ENCODE assay signal across 7 cellular contexts in the genomic region with DNA sequence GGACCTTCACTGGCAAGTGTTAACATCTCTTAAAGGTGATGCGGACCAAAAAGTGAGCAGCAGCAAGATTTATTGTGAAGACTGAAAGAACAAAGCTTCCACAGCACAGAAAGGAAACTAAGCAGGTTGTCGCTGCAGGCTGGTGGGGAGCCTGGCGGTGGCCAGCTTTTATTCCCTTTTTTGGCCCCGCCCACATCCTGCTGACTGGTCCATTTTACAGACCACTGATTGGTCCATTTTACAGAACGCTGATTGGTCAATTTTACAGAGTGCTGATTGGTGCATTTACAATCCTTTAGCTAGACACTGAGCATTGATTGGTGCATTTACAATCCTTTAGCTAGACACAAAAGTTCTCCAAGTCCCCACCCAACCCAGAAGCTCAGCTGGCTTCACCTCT. TPM values are rescaled to one million over a fixed set of nuclear protein-coding genes. Genes with fewer than 3 reads are reported as not detected.
A peak's percentile ranks its signal among the peaks of the same experiment; 100 is the strongest.
DNase-seq lines count a peak whose midpoint lies in the region; ATAC-seq and TF ChIP-seq lines count a peak whose summit lies in the region.
"Not testable (repeated sequence)": the region's sequence is repeated elsewhere in the genome, so short reads cannot be mapped to it uniquely, and the experiment has no call there.

No MANE protein-coding gene starts in this region.

- not testable (repeated sequence) for H3K27ac Mint-ChIP-seq in activated CD4-positive, alpha-beta memory T cell treated with anti-CD3 and anti-CD28 coated beads for 36 hours; activated CD8-positive, alpha-beta memory T cell treated with anti-CD3 and anti-CD28 coated beads, Interleukin-2, amount 10 ng/mL, durations not matched to agents 7 days and 5 days; activated naive CD8-positive, alpha-beta T cell treated with anti-CD3 and anti-CD28 coated beads for 36 hours; type B pancreatic cell

- peaks cover 44% of the 10 kb centered on the region for H3K36me3 Mint-ChIP-seq in activated CD4-positive, alpha-beta memory T cell treated with anti-CD3 and anti-CD28 coated beads for 36 hours
- H3K36me3 Mint-ChIP-seq in activated CD8-positive, alpha-beta memory T cell treated with anti-CD3 and anti-CD28 coated beads, Interleukin-2, amount 10 ng/mL, durations not matched to agents 7 days and 5 days: peaks cover 63% of the 10 kb centered on the region
- H3K36me3 Mint-ChIP-seq in activated naive CD8-positive, alpha-beta T cell treated with anti-CD3 and anti-CD28 coated beads for 36 hours: peaks cover 54% of the 10 kb centered on the region
- H3K36me3 Mint-ChIP-seq in type B pancreatic cell: peaks cover 31% of the 10 kb centered on the region

- H3K27me3 ChIP-seq in Karpas-422 (ENCODE audit: low read length): not testable (repeated sequence)

- H3K9ac ChIP-seq in Karpas-422 (ENCODE audit: low read length): not testable (repeated sequence)

- H4K20me1 ChIP-seq in Karpas-422 (ENCODE audit: insufficient read depth, low read depth, low read length): not testable (repeated sequence)

- H3K4me2 ChIP-seq in Karpas-422 (ENCODE audit: low read depth, low read length, poor library complexity, severe bottlenecking): not testable (repeated sequence)

- not testable (repeated sequence) for H3K4me3 Mint-ChIP-seq in activated CD4-positive, alpha-beta memory T cell treated with anti-CD3 and anti-CD28 coated beads for 36 hours; activated CD8-positive, alpha-beta memory T cell treated with anti-CD3 and anti-CD28 coated beads, Interleukin-2, amount 10 ng/mL, durations not matched to agents 7 days and 5 days; activated naive CD8-positive, alpha-beta T cell treated with anti-CD3 and anti-CD28 coated beads for 36 hours; type B pancreatic cell

- not testable (repeated sequence) for H3K27me3 Mint-ChIP-seq in activated CD4-positive, alpha-beta memory T cell treated with anti-CD3 and anti-CD28 coated beads for 36 hours; activated CD8-positive, alpha-beta memory T cell treated with anti-CD3 and anti-CD28 coated beads, Interleukin-2, amount 10 ng/mL, durations not matched to agents 7 days and 5 days; activated naive CD8-positive, alpha-beta T cell treated with anti-CD3 and anti-CD28 coated beads for 36 hours; type B pancreatic cell

- TF ChIP-seq CTCF in type B pancreatic cell (conservative IDR thresholded peaks at IDR 0.05): not testable (repeated sequence)

- not testable (repeated sequence) for H3K27ac ChIP-seq in Karpas-422 (ENCODE audit: low read length)

- H3K9me3 ChIP-seq in Karpas-422 (ENCODE audit: low read length): peaks cover 22% of the 10 kb centered on the region

- not testable (repeated sequence) for ATAC-seq in activated CD8-positive, alpha-beta memory T cell treated with anti-CD3 and anti-CD28 coated beads, Interleukin-2, amount 10 ng/mL, durations not matched to agents 7 days and 5 days; left lobe of liver; sciatic nerve

- not testable (repeated sequence) for H3K4me3 ChIP-seq in Karpas-422 (ENCODE audit: low read length)

- H3K79me2 ChIP-seq in Karpas-422 (ENCODE audit: low read length): peaks cover 12% of the 10 kb centered on the region; the same call in 1 of the 2 replicates

- CTCF ChIA-PET in activated CD4-positive, alpha-beta memory T cell treated with anti-CD3 and anti-CD28 coated beads for 36 hours (lab: Charles Lee): interaction anchor here (0.6 to 1.0 kb wide), 2 partner anchors 35 to 47 kb away, joined by 3 read pairs; no protein-coding TSS in a partner anchor
- CTCF ChIA-PET in activated CD8-positive, alpha-beta memory T cell treated with anti-CD3 and anti-CD28 coated beads, Interleukin-2, amount 10 ng/mL, durations not matched to agents 7 days and 5 days (lab: Charles Lee): not testable (repeated sequence)

- H3K4me1 Mint-ChIP-seq in activated CD4-positive, alpha-beta memory T cell treated with anti-CD3 and anti-CD28 coated beads for 36 hours (ENCODE audit: low read depth); activated CD8-positive, alpha-beta memory T cell treated with anti-CD3 and anti-CD28 coated beads, Interleukin-2, amount 10 ng/mL, durations not matched to agents 7 days and 5 days; activated naive CD8-positive, alpha-beta T cell treated with anti-CD3 and anti-CD28 coated beads for 36 hours; type B pancreatic cell (ENCODE audit: unreplicated experiment): not testable (repeated sequence)

- DNase-seq in Karpas-422: peak; percentile 58
- peak; percentile 12 for DNase-seq in activated CD4-positive, alpha-beta memory T cell treated with anti-CD3 and anti-CD28 coated beads for 36 hours
- peak; percentile 31 for DNase-seq in activated CD8-positive, alpha-beta memory T cell treated with anti-CD3 and anti-CD28 coated beads, Interleukin-2, amount 10 ng/mL, durations not matched to agents 7 days and 5 days
- DNase-seq in activated naive CD8-positive, alpha-beta T cell treated with anti-CD3 and anti-CD28 coated beads for 36 hours: peak; percentile 16
- DNase-seq in left lobe of liver (ENCODE audit: low spot score): peak; percentile 8
- peak; percentile 10 for DNase-seq in sciatic nerve (ENCODE audit: low spot score)
- peak; percentile 22 for DNase-seq in type B pancreatic cell (ENCODE audit: extremely low spot score, unreplicated experiment)

- not testable (repeated sequence) for H3K4me1 ChIP-seq in Karpas-422 (ENCODE audit: low read length)

- intact Hi-C loops in activated CD4-positive, alpha-beta memory T cell treated with anti-CD3 and anti-CD28 coated beads for 36 hours (cut with micrococcal nuclease); sciatic nerve (cut with DNase I): not testable (repeated sequence)

- H3K36me3 ChIP-seq in Karpas-422 (ENCODE audit: insufficient read depth, low read length): peaks cover 57% of the 10 kb centered on the region

- POLR2A ChIA-PET in activated CD4-positive, alpha-beta memory T cell treated with anti-CD3 and anti-CD28 coated beads for 36 hours (lab: Charles Lee): not testable (repeated sequence)

- not testable (repeated sequence) for H2AFZ ChIP-seq in Karpas-422 (ENCODE audit: low read length)

- H3K9me2 ChIP-seq in Karpas-422 (replicated peaks; ENCODE audit: insufficient read depth, low read length): not testable (repeated sequence)

- peaks cover 18% of the 10 kb centered on the region for H3K9me3 Mint-ChIP-seq in activated CD4-positive, alpha-beta memory T cell treated with anti-CD3 and anti-CD28 coated beads for 36 hours
- peaks cover 25% of the 10 kb centered on the region for H3K9me3 Mint-ChIP-seq in activated CD8-positive, alpha-beta memory T cell treated with anti-CD3 and anti-CD28 coated beads, Interleukin-2, amount 10 ng/mL, durations not matched to agents 7 days and 5 days (ENCODE audit: low read depth)
- H3K9me3 Mint-ChIP-seq in activated naive CD8-positive, alpha-beta T cell treated with anti-CD3 and anti-CD28 coated beads for 36 hours: peaks cover 21% of the 10 kb centered on the region
- H3K9me3 Mint-ChIP-seq in type B pancreatic cell: not testable (repeated sequence)

RNA-seq across cellular contexts. Expression of a gene that starts 35.9 kb away (rescaled TPM):
- 25.7 and 30.8 TPM in 2 replicates for total RNA-seq in Karpas-422 (2014; rRNA removed; shearing (Covaris generic); ENCODE audit: low replicate concordance)
- total RNA-seq in activated CD4-positive, alpha-beta memory T cell treated with anti-CD3 and anti-CD28 coated beads for 36 hours: 10 to 100 TPM; 18.4 to 19.1 TPM
- 10 to 100 TPM; 21.3 to 33.5 TPM for total RNA-seq in activated CD8-positive, alpha-beta memory T cell treated with anti-CD3 and anti-CD28 coated beads, Interleukin-2, amount 10 ng/mL, durations not matched to agents 7 days and 5 days
- 10 to 100 TPM; 13.3 to 15.9 TPM for total RNA-seq in activated naive CD8-positive, alpha-beta T cell treated with anti-CD3 and anti-CD28 coated beads for 36 hours
- 13.1 TPM for total RNA-seq in left lobe of liver
- 30.7 TPM for total RNA-seq in sciatic nerve
- total RNA-seq in type B pancreatic cell (ENCODE audit: low replicate concordance): 13.4 and 16.8 TPM in 2 replicates

RNA-seq across cellular contexts. Expression of a gene that starts 38.3 kb away (rescaled TPM):
- total RNA-seq in Karpas-422 (2014; rRNA removed; shearing (Covaris generic); ENCODE audit: low replicate concordance): 8.1 and 9.3 TPM in 2 replicates
- 1 to 10 TPM; 4.1 to 4.2 TPM for total RNA-seq in activated CD4-positive, alpha-beta memory T cell treated with anti-CD3 and anti-CD28 coated beads for 36 hours
- 10 to 100 TPM; 10.0 to 10.1 TPM for total RNA-seq in activated CD8-positive, alpha-beta memory T cell treated with anti-CD3 and anti-CD28 coated beads, Interleukin-2, amount 10 ng/mL, durations not matched to agents 7 days and 5 days
- total RNA-seq in activated naive CD8-positive, alpha-beta T cell treated with anti-CD3 and anti-CD28 coated beads for 36 hours: 1 to 10 TPM; 6.7 to 6.9 TPM
- 2.0 TPM for total RNA-seq in left lobe of liver
- 4.5 TPM for total RNA-seq in sciatic nerve
- 4.3 and 6.4 TPM in 2 replicates for total RNA-seq in type B pancreatic cell (ENCODE audit: low replicate concordance)

RNA-seq across cellular contexts. Expression of a gene that starts 46.4 kb away (rescaled TPM):
- 28.4 and 44.0 TPM in 2 replicates for total RNA-seq in Karpas-422 (2014; rRNA removed; shearing (Covaris generic); ENCODE audit: low replicate concordance)
- total RNA-seq in activated CD4-positive, alpha-beta memory T cell treated with anti-CD3 and anti-CD28 coated beads for 36 hours: 10 to 100 TPM; 55.2 to 56.0 TPM
- 100 to 1,000 TPM; 101 to 152 TPM for total RNA-seq in activated CD8-positive, alpha-beta memory T cell treated with anti-CD3 and anti-CD28 coated beads, Interleukin-2, amount 10 ng/mL, durations not matched to agents 7 days and 5 days
- 10 to 100 TPM; 33.8 to 37.2 TPM for total RNA-seq in activated naive CD8-positive, alpha-beta T cell treated with anti-CD3 and anti-CD28 coated beads for 36 hours
- 40.6 TPM for total RNA-seq in left lobe of liver
- 38.8 TPM for total RNA-seq in sciatic nerve
- 40.5 and 66.4 TPM in 2 replicates for total RNA-seq in type B pancreatic cell (ENCODE audit: low replicate concordance)

Comparison
In these comparisons a context has a peak if more than half of its experiments do, and no peak if none do; other contexts are left out.
1. DNase-seq: peak in every context shown above with its lines; median percentile 58 in Karpas-422; 31 in activated CD8-positive, alpha-beta memory T cell treated with anti-CD3 and anti-CD28 coated beads, Interleukin-2, amount 10 ng/mL, durations not matched to agents 7 days and 5 days; 22 in type B pancreatic cell; 16 in activated naive CD8-positive, alpha-beta T cell treated with anti-CD3 and anti-CD28 coated beads for 36 hours; 12 in activated CD4-positive, alpha-beta memory T cell treated with anti-CD3 and anti-CD28 coated beads for 36 hours; 10 in sciatic nerve; 8 in left lobe of liver.